In genomic region chr20:8505817-8506216, GRCh38 we compare ENCODE assay signal across 16 cellular contexts.
"Had no signal": no experiment of that assay in that cellular context is flagged by ENCODE, and none has a peak within 500 bp of the region (broad histone marks: within the 10 kb centered on the region; RNA-seq: fewer than 3 reads in every experiment).

No MANE protein-coding gene starts in this region.

- H3K9me3 ChIP-seq: colonic mucosa, gastrocnemius medialis, tibial nerve, uterus had no signal

- H3K36me3 ChIP-seq: brain microvascular endothelial cell, colonic mucosa, gastrocnemius medialis, tibial nerve, uterus had no signal

- H3K27ac ChIP-seq: brain microvascular endothelial cell, colonic mucosa, gastrocnemius medialis, tibial nerve, uterus had no signal

- H3K27me3 ChIP-seq: brain microvascular endothelial cell, colonic mucosa, gastrocnemius medialis, tibial nerve, uterus had no signal

- H3K4me1 ChIP-seq: colonic mucosa, gastrocnemius medialis, uterus had no signal

- H3K4me3 ChIP-seq: colonic mucosa, gastrocnemius medialis, lung, tibial nerve, uterus had no signal

- DNase-seq: activated CD4-positive, alpha-beta T cell treated with anti-CD3 and anti-CD28 coated beads for 48 hours; activated CD4-positive, CD25-positive, alpha-beta regulatory T cell; activated CD8-positive, alpha-beta T cell treated with anti-CD3 and anti-CD28 coated beads, Interleukin-2, amount 10 ng/mL, durations not matched to agents 7 days and 5 days; activated naive CD4-positive, alpha-beta T cell treated with anti-CD3 and anti-CD28 coated beads for 36 hours; activated T-cell treated with anti-CD3 and anti-CD28 coated beads, Interleukin-2, amount 50 U/mL, for 24 hours; brain microvascular endothelial cell; colonic mucosa; gastrocnemius medialis; head of caudate nucleus; kidney; nucleus accumbens; posterior cingulate gyrus; right cardiac atrium; uterus had no signal
